Comparison of ENCODE assay signal across 28 cellular contexts in genomic region chr14:100225169-100225568, GRCh38. TPM values are rescaled to one million over a fixed set of nuclear protein-coding genes. Genes with fewer than 3 reads are reported as not detected.
DNase-seq lines count a peak whose midpoint lies in the region; ATAC-seq and TF ChIP-seq lines count a peak whose summit lies in the region.
"Had no signal": no experiment of that assay in that cellular context is flagged by ENCODE, and none has a peak within 500 bp of the region (broad histone marks: within the 10 kb centered on the region; RNA-seq: fewer than 3 reads in every experiment).

No MANE protein-coding gene starts in this region.

- H3K9me3 ChIP-seq in HEK293 (ENCODE audit: control insufficient read depth, insufficient read depth, low read depth, low read length), result no peaks in the 10 kb centered on the region
- H3K9me3 ChIP-seq: esophagus squamous epithelium, lower lobe of right lung, upper lobe of left lung had no signal

- no peak overlapping the region for H3K4me3 ChIP-seq in HEK293 (ENCODE audit: low read depth, low read length)
- H3K4me3 ChIP-seq: dorsolateral prefrontal cortex, esophagus squamous epithelium, GM23248, lower lobe of right lung, upper lobe of left lung had no signal

- TF ChIP-seq CTCF in HEK293 (tag by site-specific recombination; IDR thresholded peaks at IDR 0.05) (no peak), progenitor cell of endocrine pancreas (IDR thresholded peaks at IDR 0.05; ENCODE audit: unreplicated experiment) (no peak)

- peaks cover 3% of the 10 kb centered on the region for H3K36me3 Mint-ChIP-seq in activated naive CD8-positive, alpha-beta T cell
- peaks cover 4% of the 10 kb centered on the region for H3K36me3 Mint-ChIP-seq in activated naive CD8-positive, alpha-beta T cell treated with anti-CD3 and anti-CD28 coated beads for 36 hours
- peaks cover 7% of the 10 kb centered on the region for H3K36me3 Mint-ChIP-seq in activated naive CD8-positive, alpha-beta T cell treated with anti-CD3 and anti-CD28 coated beads, Interleukin-2, amount 10 ng/mL, durations not matched to agents 7 days and 5 days
- H3K36me3 Mint-ChIP-seq in progenitor cell of endocrine pancreas (ENCODE audit: insufficient read depth), result peaks cover 1% of the 10 kb centered on the region
- H3K36me3 Mint-ChIP-seq: natural killer cell had no signal

- ATAC-seq in activated naive CD8-positive, alpha-beta T cell treated with anti-CD3 and anti-CD28 coated beads, Interleukin-2, amount 10 ng/mL, durations not matched to agents 7 days and 5 days (ENCODE audit: low read depth), result no peak
- ATAC-seq: lower lobe of right lung, natural killer cell, Panc1 had no signal

- no peaks in the 10 kb centered on the region for H3K27me3 Mint-ChIP-seq in activated naive CD8-positive, alpha-beta T cell
- H3K27me3 Mint-ChIP-seq in activated naive CD8-positive, alpha-beta T cell treated with anti-CD3 and anti-CD28 coated beads for 36 hours, result no peaks in the 10 kb centered on the region
- H3K27me3 Mint-ChIP-seq in activated naive CD8-positive, alpha-beta T cell treated with anti-CD3 and anti-CD28 coated beads, Interleukin-2, amount 10 ng/mL, durations not matched to agents 7 days and 5 days, result no peaks in the 10 kb centered on the region
- H3K27me3 Mint-ChIP-seq in progenitor cell of endocrine pancreas, result no peaks in the 10 kb centered on the region

- H3K4me1 ChIP-seq in HEK293 (ENCODE audit: control insufficient read depth, insufficient read depth, low read length), result peaks cover 8% of the 10 kb centered on the region

- no peaks in the 10 kb centered on the region for H3K9me3 Mint-ChIP-seq in activated naive CD8-positive, alpha-beta T cell (ENCODE audit: low read depth)
- no peaks in the 10 kb centered on the region for H3K9me3 Mint-ChIP-seq in activated naive CD8-positive, alpha-beta T cell treated with anti-CD3 and anti-CD28 coated beads for 36 hours
- no peaks in the 10 kb centered on the region for H3K9me3 Mint-ChIP-seq in activated naive CD8-positive, alpha-beta T cell treated with anti-CD3 and anti-CD28 coated beads, Interleukin-2, amount 10 ng/mL, durations not matched to agents 7 days and 5 days
- H3K9me3 Mint-ChIP-seq in progenitor cell of endocrine pancreas (ENCODE audit: low read depth), result no peaks in the 10 kb centered on the region
- H3K9me3 Mint-ChIP-seq: natural killer cell had no signal

- H3K27ac ChIP-seq in HEK293 (ENCODE audit: extremely low read depth, low read depth, low read length), result no peak overlapping the region
- H3K27ac ChIP-seq: brain microvascular endothelial cell, dorsolateral prefrontal cortex, esophagus squamous epithelium, GM23248, lower lobe of right lung, upper lobe of left lung had no signal

- H3K27ac Mint-ChIP-seq in activated naive CD8-positive, alpha-beta T cell, result peak overlapping the region; percentile 54
- H3K27ac Mint-ChIP-seq in activated naive CD8-positive, alpha-beta T cell treated with anti-CD3 and anti-CD28 coated beads for 36 hours, result no peak overlapping the region
- peak overlapping the region; percentile 57 for H3K27ac Mint-ChIP-seq in activated naive CD8-positive, alpha-beta T cell treated with anti-CD3 and anti-CD28 coated beads, Interleukin-2, amount 10 ng/mL, durations not matched to agents 7 days and 5 days
- H3K27ac Mint-ChIP-seq in progenitor cell of endocrine pancreas, result peak overlapping the region; percentile 38

- CTCF ChIA-PET in HEK293 (lab: Yijun Ruan, JAX), result interaction anchor here (0.7 to 2.7 kb wide), 4 partner anchors 11 to 61 kb away, joined by 3 to 13 read pairs (median 5); no protein-coding TSS in a partner anchor

- POLR2A ChIA-PET in HEK293 (lab: Yijun Ruan, JAX), result interaction anchor here (1.8 kb wide), 1 partner anchor 11 kb away, joined by 8 read pairs; no protein-coding TSS in a partner anchor
- POLR2A ChIA-PET in activated naive CD8-positive, alpha-beta T cell treated with anti-CD3 and anti-CD28 coated beads, Interleukin-2, amount 10 ng/mL, durations not matched to agents 7 days and 5 days (lab: Charles Lee), result interaction anchor here (1.1 to 6.3 kb wide), 6 partner anchors 10 to 254 kb away, joined by 4 to 158 read pairs (median 7); no protein-coding TSS in a partner anchor

- H3K4me3 Mint-ChIP-seq in activated naive CD8-positive, alpha-beta T cell, result peak overlapping the region; percentile 0
- no peak overlapping the region for H3K4me3 Mint-ChIP-seq in activated naive CD8-positive, alpha-beta T cell treated with anti-CD3 and anti-CD28 coated beads for 36 hours
- H3K4me3 Mint-ChIP-seq in activated naive CD8-positive, alpha-beta T cell treated with anti-CD3 and anti-CD28 coated beads, Interleukin-2, amount 10 ng/mL, durations not matched to agents 7 days and 5 days, result no peak overlapping the region
- no peak overlapping the region for H3K4me3 Mint-ChIP-seq in progenitor cell of endocrine pancreas (ENCODE audit: low read depth)
- H3K4me3 Mint-ChIP-seq: CD14-positive monocyte had no signal

- peaks cover 20% of the 10 kb centered on the region for H3K4me1 Mint-ChIP-seq in activated naive CD8-positive, alpha-beta T cell (ENCODE audit: low read depth)
- H3K4me1 Mint-ChIP-seq in activated naive CD8-positive, alpha-beta T cell treated with anti-CD3 and anti-CD28 coated beads for 36 hours, result peaks cover 21% of the 10 kb centered on the region
- peaks cover 30% of the 10 kb centered on the region for H3K4me1 Mint-ChIP-seq in activated naive CD8-positive, alpha-beta T cell treated with anti-CD3 and anti-CD28 coated beads, Interleukin-2, amount 10 ng/mL, durations not matched to agents 7 days and 5 days
- H3K4me1 Mint-ChIP-seq in progenitor cell of endocrine pancreas (ENCODE audit: low read depth), result peaks cover 4% of the 10 kb centered on the region

- H3K36me3 ChIP-seq in HEK293 (ENCODE audit: control insufficient read depth in 2 of 2, insufficient read depth in 1 of 2, low read length in 2 of 2), result peaks cover 0 to 3% of the 10 kb centered on the region in 2 experiments; a peak in 1 of 3 replicates
- H3K36me3 ChIP-seq: brain microvascular endothelial cell, lower lobe of right lung had no signal

- DNase-seq in activated naive CD8-positive, alpha-beta T cell treated with anti-CD3 and anti-CD28 coated beads for 36 hours, result no peak
- DNase-seq in activated naive CD8-positive, alpha-beta T cell treated with anti-CD3 and anti-CD28 coated beads, Interleukin-2, amount 10 ng/mL, durations not matched to agents 7 days and 5 days, result no peak
- DNase-seq in progenitor cell of endocrine pancreas (ENCODE audit: low spot score, unreplicated experiment) (no peak), globus pallidus (ENCODE audit: low spot score) (no peak)
- no peak for DNase-seq in stimulated activated CD4-positive, alpha-beta T cell treated with anti-CD3 and anti-CD28 coated beads, Interleukin-15, amount 100 ng/mL, for 24 hours
- DNase-seq: activated effector memory CD4-positive, alpha-beta T cell treated with anti-CD3 and anti-CD28 coated beads, Interleukin-2, amount 50 U/mL, for 16 hours; brain microvascular endothelial cell; dorsolateral prefrontal cortex; esophagus squamous epithelium; foreskin melanocyte; GM23248; hippocampal formation; IMR-90; lower lobe of right lung; midbrain; natural killer cell; NCI-H146; NCI-H345; NCI-H748 treated with DMSO at 0.1 percent for 48 hours; SHP77; stimulated activated CD4-positive, alpha-beta T cell treated with anti-CD3 and anti-CD28 coated beads, Interleukin-4, amount 100 ng/mL, for 24 hours; T1000; upper lobe of left lung; WERI-Rb-1 had no signal

TF ChIP-seq in HEK293, 187 proteins besides CTCF, POLR2A, EP300 and RAD21:
- TF ChIP-seq KLF8 (tag by site-specific recombination; IDR thresholded peaks at IDR 0.05), result no peak
- no peak for TF ChIP-seq GLI4 (tag by site-specific recombination; IDR thresholded peaks at IDR 0.05)
- peak; percentile 92 for TF ChIP-seq ZNF146 (tag by site-specific recombination; IDR thresholded peaks at IDR 0.05)

RNA-seq across cellular contexts. Expression of gene YY1, which starts 13.8 kb away (rescaled TPM):
- 100 to 1,000 TPM; 109 to 119 TPM for total RNA-seq in activated naive CD8-positive, alpha-beta T cell treated with anti-CD3 and anti-CD28 coated beads for 36 hours
- total RNA-seq in activated naive CD8-positive, alpha-beta T cell treated with anti-CD3 and anti-CD28 coated beads, Interleukin-2, amount 10 ng/mL, durations not matched to agents 7 days and 5 days, result 10 to 100 TPM; 86.4 to 89.6 TPM
- total RNA-seq in progenitor cell of endocrine pancreas, result 86.6 and 90.2 TPM in 2 replicates
